In genomic region chr17:10729334-10730193, GRCh38 we compare ENCODE assay signal across 8 cellular contexts. TPM values are rescaled to one million over a fixed set of nuclear protein-coding genes. Genes with fewer than 3 reads are reported as not detected.
A peak's percentile ranks its signal among the peaks of the same experiment; 100 is the strongest.
DNase-seq lines count a peak whose midpoint lies in the region; ATAC-seq, FAIRE-seq and TF ChIP-seq lines count a peak whose summit lies in the region.

Gene TMEM220, minus strand, starts transcription at chr17:10730023. Its CDS starts 172 bp downstream, at chr17:10729851.

- H3K36me3 Mint-ChIP-seq in activated CD4-positive, alpha-beta T cell treated with anti-CD3 and anti-CD28 coated beads, Interleukin-2, amount 10 ng/mL, durations not matched to agents 7 days and 5 days (ENCODE audit: low read depth) = no peaks in the 10 kb centered on the region

- DNase-seq in AG04450 (ENCODE audit: low read depth, low spot score) (peak; percentile 34), GM19238 (ENCODE audit: insufficient read length, low spot score) (peak; percentile 19), dorsolateral prefrontal cortex (peak in 9 of 10 donors; percentile 16 to 80 (median 53)), HepG2 (ENCODE audit: low spot score) (peak; percentile 26), NCI-H187 (lab: John Stamatoyannopoulos, UW) (no peak)
- peak; percentile 25 for DNase-seq in activated CD4-positive, alpha-beta T cell treated with anti-CD3 and anti-CD28 coated beads, Interleukin-2, amount 10 ng/mL, durations not matched to agents 7 days and 5 days
- DNase-seq in stimulated activated CD4-positive, alpha-beta T cell treated with anti-CD3 and anti-CD28 coated beads, Interleukin-4, amount 100 ng/mL, for 1 hour = peak; percentile 54

- H3K9ac ChIP-seq in HepG2 (ENCODE audit: insufficient read depth, low read depth, low read length) = peak within 1 kb of the TSS; percentile 72

- CTCF ChIA-PET in AG04450 (lab: Charles Lee) = interaction anchor here (0.6 to 3.3 kb wide), 9 partner anchors 9 to 1257 kb away, joined by 3 to 20 read pairs (median 4); no protein-coding TSS in a partner anchor
- CTCF ChIA-PET in activated CD4-positive, alpha-beta T cell treated with anti-CD3 and anti-CD28 coated beads, Interleukin-2, amount 10 ng/mL, durations not matched to agents 7 days and 5 days (lab: Charles Lee) = no interaction called here
- CTCF ChIA-PET in HepG2 (lab: Yijun Ruan, JAX; ENCODE audit: low intra/inter-chr PET ratio, low total read pairs) = no interaction called here

- peaks cover 25% of the 10 kb centered on the region for H3K4me1 ChIP-seq in HepG2 (ENCODE audit: insufficient read depth, low read length)

- peak; percentile 63 to 78; a peak in 3 of 4 replicates for TF ChIP-seq POLR2A in HepG2 (IDR thresholded peaks at IDR 0.05; ENCODE audit: insufficient read depth in 1 of 2, low read depth in 2 of 2, low read length in 2 of 2)

- POLR2A ChIA-PET in AG04450 (lab: Yijun Ruan, JAX) = interaction anchor here (1.0 to 1.2 kb wide), 2 partner anchors 38 to 1267 kb away, joined by 4 to 5 read pairs; partner anchors contain the start of gene ZNF18
- POLR2A ChIA-PET in activated CD4-positive, alpha-beta T cell treated with anti-CD3 and anti-CD28 coated beads, Interleukin-2, amount 10 ng/mL, durations not matched to agents 7 days and 5 days (lab: Charles Lee) = no interaction called here
- POLR2A ChIA-PET in HepG2 (lab: Yijun Ruan, JAX) = interaction anchor here (0.6 to 1.8 kb wide), 4 partner anchors 13 to 115 kb away, joined by 3 to 4 read pairs (median 3); partner anchors contain the start of genes ADPRM and SCO1

- H3K27ac ChIP-seq in AG04450 (ENCODE audit: low read depth, low read length) = peak within 1 kb of the TSS; percentile 68
- peak within 1 kb of the TSS in 55 of 59 donors; percentile 21 to 95 (median 83) for H3K27ac ChIP-seq in dorsolateral prefrontal cortex
- peak within 1 kb of the TSS; percentile 55 for H3K27ac ChIP-seq in HepG2 (ENCODE audit: extremely low read length, insufficient read depth, low read length)

- ATAC-seq in HG03520 (IDR thresholded peaks at IDR 0.05; ENCODE audit: unreplicated experiment) (peak; percentile 46), HepG2 (peak; percentile 90)

- H3K4me3 ChIP-seq in AG04450 (ENCODE audit: low read depth, low read length) (peak within 1 kb of the TSS; percentile 64), dorsolateral prefrontal cortex (peak within 1 kb of the TSS; percentile 49 to 88 (median 76)), HepG2 (replicated peaks in 1 of 3; ENCODE audit: insufficient read depth in 1 of 3, low read depth in 2 of 3, low read length in 3 of 3) (peak within 1 kb of the TSS; percentile 57 to 77 (median 67))

- no peak for TF ChIP-seq EP300 in HepG2 (IDR thresholded peaks at IDR 0.05; ENCODE audit: low read depth in 2 of 2, low read length in 2 of 2)
- TF ChIP-seq EP300 in HepG2 (CRISPR knock-in tag; IDR thresholded peaks at IDR 0.05; ENCODE audit: borderline replicate concordance) = no peak; the same call in 1 of the 2 replicates

- TF ChIP-seq RAD21 in HepG2 (CRISPR knock-in tag; IDR thresholded peaks at IDR 0.05) = peak; percentile 11; the same call in 1 of the 2 replicates

- peaks cover 14% of the 10 kb centered on the region for H3K4me1 Mint-ChIP-seq in activated CD4-positive, alpha-beta T cell treated with anti-CD3 and anti-CD28 coated beads, Interleukin-2, amount 10 ng/mL, durations not matched to agents 7 days and 5 days

- in situ Hi-C loops in HepG2 (cut with HindIII; ENCODE audit: extremely low pct_ligation_motif_present, low pct_unique_long_range_greater_than_20kb) = no loop called here

- peaks cover 2% of the 10 kb centered on the region for H3K27me3 ChIP-seq in AG04450 (ENCODE audit: control insufficient read depth, insufficient read depth, low read length)
- H3K27me3 ChIP-seq in dorsolateral prefrontal cortex = no peaks in the 10 kb centered on the region
- peaks cover 0 to 4% of the 10 kb centered on the region in 2 experiments; a peak in 1 of 5 replicates for H3K27me3 ChIP-seq in HepG2 (ENCODE audit: control insufficient read depth in 1 of 2, insufficient read depth in 2 of 2, low read length in 2 of 2)

- TF ChIP-seq CTCF in AG04450 (IDR thresholded peaks at IDR 0.05; ENCODE audit: low read depth, low read length) (no peak), dorsolateral prefrontal cortex (IDR thresholded peaks at IDR 0.05 in 54 of 56, conservative IDR thresholded peaks at IDR 0.05 in 2 of 56; ENCODE audit: low read depth in 1 of 56, partially characterized antibody in 56 of 56) (peak in 10 of 56 donors; percentile 5 to 36 (median 14)), HepG2 (CRISPR knock-in tag; IDR thresholded peaks at IDR 0.05) (no peak)

- H2AFZ ChIP-seq in HepG2 (ENCODE audit: low read length) = peak within 1 kb of the TSS; percentile 40

- 9% methylated on average over 22 of the region's 79 CpGs for WGBS in HepG2 (ENCODE audit: low lambda C conversion rate)

- no peaks in the 10 kb centered on the region for H3K9me3 ChIP-seq in AG04450 (ENCODE audit: control insufficient read depth, insufficient read depth, low read length)
- no peaks in the 10 kb centered on the region for H3K9me3 ChIP-seq in HepG2 (ENCODE audit: low read length)

- no peaks in the 10 kb centered on the region for H4K20me1 ChIP-seq in HepG2 (ENCODE audit: insufficient read depth, low read length)

- peaks cover 2% of the 10 kb centered on the region for H3K27me3 Mint-ChIP-seq in activated CD4-positive, alpha-beta T cell treated with anti-CD3 and anti-CD28 coated beads, Interleukin-2, amount 10 ng/mL, durations not matched to agents 7 days and 5 days

- no peak for FAIRE-seq in HepG2 (lab: Jason Lieb, UNC)

- peak within 1 kb of the TSS; percentile 68 for H3K4me2 ChIP-seq in HepG2 (ENCODE audit: low read depth, low read length)

- BruUV-seq in HepG2 (replicated peaks; lab: Mats Ljungman, UMichigan) = no TSS peak

- no peaks in the 10 kb centered on the region for H3K9me3 Mint-ChIP-seq in activated CD4-positive, alpha-beta T cell treated with anti-CD3 and anti-CD28 coated beads, Interleukin-2, amount 10 ng/mL, durations not matched to agents 7 days and 5 days

- peak within 1 kb of the TSS; percentile 87 for H3K4me3 Mint-ChIP-seq in activated CD4-positive, alpha-beta T cell treated with anti-CD3 and anti-CD28 coated beads, Interleukin-2, amount 10 ng/mL, durations not matched to agents 7 days and 5 days

- no peaks in the 10 kb centered on the region for H3K79me2 ChIP-seq in HepG2 (ENCODE audit: insufficient read depth, low read length)

- intact Hi-C loops in dorsolateral prefrontal cortex (cut with DNase I) (loop anchor here (5.0 to 10.0 kb wide), 2 partner anchors 118 to 1265 kb away; partner anchors contain the start of gene ZNF18 (in 1 of the 2)), HepG2 (cut with micrococcal nuclease; ENCODE audit: unreplicated experiment) (loop anchor here (5.0 kb wide), 1 partner anchor 32 kb away; the partner anchor contains the start of genes ADPRM and SCO1)

- H3K27ac Mint-ChIP-seq in activated CD4-positive, alpha-beta T cell treated with anti-CD3 and anti-CD28 coated beads, Interleukin-2, amount 10 ng/mL, durations not matched to agents 7 days and 5 days = peak within 1 kb of the TSS; percentile 71

- H3K36me3 ChIP-seq in HepG2 (replicated peaks in 1 of 2; ENCODE audit: control insufficient read depth in 1 of 2, insufficient read depth in 2 of 2, low read length in 2 of 2) = no peaks in the 10 kb centered on the region

TF ChIP-seq in HepG2, 621 proteins besides CTCF, POLR2A, EP300 and RAD21 (continues in another document):
- TF ChIP-seq NFKBIZ (CRISPR knock-in tag; IDR thresholded peaks at IDR 0.05) = no peak
- peak; percentile 68; the same call in 1 of the 2 replicates for TF ChIP-seq REPIN1 (CRISPR knock-in tag; IDR thresholded peaks at IDR 0.05; ENCODE audit: borderline replicate concordance, low read depth)
- TF ChIP-seq ASH2L (IDR thresholded peaks at IDR 0.05; ENCODE audit: insufficient read length, low read depth, low read length) = no peak
- TF ChIP-seq RFXANK (CRISPR knock-in tag; IDR thresholded peaks at IDR 0.05) = no peak
- TF ChIP-seq ZFP36L2 (CRISPR knock-in tag; IDR thresholded peaks at IDR 0.05) = no peak
- 0 out of 2 replicates have a peak, but pooled peaks have one; percentile 56 for TF ChIP-seq JUNB (CRISPR knock-in tag; IDR thresholded peaks at IDR 0.05; ENCODE audit: borderline replicate concordance)
- peak; percentile 69; the same call in 1 of the 2 replicates for TF ChIP-seq IRX3 (CRISPR knock-in tag; IDR thresholded peaks at IDR 0.05; ENCODE audit: borderline replicate concordance, low read depth)
- TF ChIP-seq RNF2 (conservative IDR thresholded peaks at IDR 0.05; ENCODE audit: low read depth) = peak; percentile 94
- peak; percentile 33; the same call in 1 of the 2 replicates for TF ChIP-seq EED (CRISPR knock-in tag; IDR thresholded peaks at IDR 0.05)

RNA-seq across cellular contexts. Expression of gene TMEM220, which starts in this region (rescaled TPM):
- 5.2 and 6.1 TPM in 2 replicates for polyA plus RNA-seq in AG04450 (2011; rRNA removed)
- 2.9 and 3.5 TPM in 2 replicates for polyA minus RNA-seq in AG04450 (2011; rRNA and poly(A)+ RNA removed)
- under 1 TPM; 0.42 to 0.50 TPM for total RNA-seq in activated CD4-positive, alpha-beta T cell treated with anti-CD3 and anti-CD28 coated beads, Interleukin-2, amount 10 ng/mL, durations not matched to agents 7 days and 5 days
- total RNA-seq in dorsolateral prefrontal cortex = 10 to 100 TPM in 1 of 120 experiments, 1 to 10 TPM in 118, under 1 TPM in 1; 0.47 to 11.5 (median 3.9) TPM
- 0.73 and 2.2 TPM in 2 replicates for total RNA-seq in HepG2 (2016; rRNA removed; fragmentation: Illumina TruSeq; extraction: Trizol)
- 1.3 and 1.8 TPM in 2 replicates for total RNA-seq in HepG2 (2016; cell fraction: cytosol; rRNA removed; fragmentation: Illumina TruSeq; extraction: Trizol; ENCODE audit: low read depth)
- 1.7 and 2.0 TPM in 2 replicates for total RNA-seq in HepG2 (2016; cell fraction: insoluble cytoplasmic fraction; rRNA removed; fragmentation: Illumina TruSeq; extraction: Trizol)
- 1.8 and 2.3 TPM in 2 replicates for total RNA-seq in HepG2 (2016; cell fraction: membrane; rRNA removed; fragmentation: Illumina TruSeq; extraction: Trizol)
- 1.0 and 1.6 TPM in 2 replicates for total RNA-seq in HepG2 (2016; cell fraction: nucleus; rRNA removed; fragmentation: Illumina TruSeq; extraction: Trizol)
- 1.3 and 1.8 TPM in 2 replicates for polyA plus RNA-seq in HepG2 (2011; rRNA removed)
- 0.56 and 1.4 TPM in 2 replicates for polyA plus RNA-seq in HepG2 (2011; cell fraction: cytosol; rRNA removed)
- polyA plus RNA-seq in HepG2 (2011; cell fraction: nucleus; rRNA removed) = 0.87 and 1.0 TPM in 2 replicates
- polyA plus RNA-seq in HepG2 (2012) = 1.2 and 3.6 TPM in 2 replicates
- polyA plus RNA-seq in HepG2 (2016; cell fraction: cytosol; fragmentation: Illumina TruSeq; extraction: Trizol; ENCODE audit: low read depth) = 2.8 and 3.3 TPM in 2 replicates
- polyA plus RNA-seq in HepG2 (2016; cell fraction: insoluble cytoplasmic fraction; fragmentation: Illumina TruSeq; extraction: Trizol; ENCODE audit: low read depth) = 1.4 and 2.6 TPM in 2 replicates
- 1.4 and 1.9 TPM in 2 replicates for polyA plus RNA-seq in HepG2 (2016; cell fraction: membrane; fragmentation: Illumina TruSeq; extraction: Trizol; ENCODE audit: low read depth)
- polyA plus RNA-seq in HepG2 (2016; cell fraction: nucleus; fragmentation: Illumina TruSeq; extraction: Trizol; ENCODE audit: insufficient read depth, low read depth) = 2.5 and 5.7 TPM in 2 replicates
- polyA minus RNA-seq in HepG2 (2011; rRNA and poly(A)+ RNA removed; ENCODE audit: low replicate concordance) = 0.50 TPM in 1 of 2 replicates, not detected in the other
- polyA minus RNA-seq in HepG2 (2011; cell fraction: cytosol; rRNA and poly(A)+ RNA removed) = 0.26 and 1.3 TPM in 2 replicates
- 0.64 and 1.4 TPM in 2 replicates for polyA minus RNA-seq in HepG2 (2011; cell fraction: nucleus; rRNA and poly(A)+ RNA removed)

Comparison
In these comparisons a context has a peak if more than half of its experiments do, and no peak if none do; other contexts are left out.
1. Peak in DNase-seq in activated CD4-positive, alpha-beta T cell treated with anti-CD3 and anti-CD28 coated beads, Interleukin-2, amount 10 ng/mL, durations not matched to agents 7 days and 5 days; RNA of the gene not detected or under 1 TPM.
2. DNase-seq: peak in AG04450 (single experiment), GM19238 (single experiment), dorsolateral prefrontal cortex (9 of 10), HepG2 (single experiment) and stimulated activated CD4-positive, alpha-beta T cell treated with anti-CD3 and anti-CD28 coated beads, Interleukin-4, amount 100 ng/mL, for 1 hour (single experiment); none in NCI-H187 (0 of 2).
3. Peak in every context shown above with its lines, with median percentiles within 50 percentile points of each other: H3K27ac ChIP-seq and H3K4me3 ChIP-seq.